9 cellular contexts compared by ENCODE assay signal in the genomic region with DNA sequence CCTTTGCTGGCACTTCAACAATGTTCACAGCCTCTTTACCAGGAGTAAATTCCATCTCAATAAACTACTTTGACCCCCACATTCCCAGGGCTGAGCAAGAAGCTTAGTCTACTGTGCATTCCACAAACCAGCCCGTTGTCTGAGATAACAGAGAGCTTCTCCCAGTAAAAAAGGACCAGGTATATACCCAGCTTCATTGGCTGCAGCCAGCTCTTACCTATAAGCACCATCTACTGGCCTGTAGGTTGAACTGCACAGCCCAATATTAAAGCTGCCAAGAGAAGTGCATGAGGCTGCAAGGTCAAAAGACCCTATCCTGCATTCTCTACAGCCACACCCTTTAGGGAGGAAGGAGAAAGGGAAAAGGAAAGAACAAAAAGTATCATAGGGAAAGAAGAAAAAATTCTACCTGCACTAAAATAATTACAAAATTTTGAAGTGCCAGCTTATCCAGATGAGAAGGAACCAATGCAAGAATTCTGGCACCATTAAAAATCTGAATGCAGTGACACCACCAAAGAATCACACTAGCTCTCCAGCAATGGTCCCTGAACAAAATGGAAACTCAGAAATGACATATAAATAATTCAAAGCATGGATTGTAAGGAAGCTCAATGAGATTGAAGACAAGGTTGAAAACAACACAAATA. TPM values are rescaled to one million over a fixed set of nuclear protein-coding genes. Genes with fewer than 3 reads are reported as not detected.
DNase-seq lines count a peak whose midpoint lies in the region; ATAC-seq and TF ChIP-seq lines count a peak whose summit lies in the region.
"Had no signal": no experiment of that assay in that cellular context is flagged by ENCODE, and none has a peak within 500 bp of the region (broad histone marks: within the 10 kb centered on the region; RNA-seq: fewer than 3 reads in every experiment).

No MANE protein-coding gene starts in this region.

- TF ChIP-seq CTCF in endodermal cell (conservative IDR thresholded peaks at IDR 0.05) (peak; percentile 85), omental fat pad (IDR thresholded peaks at IDR 0.05) (no peak), ovary (IDR thresholded peaks at IDR 0.05) (no peak)

- intact Hi-C loops in aorta (cut with DNase I): no loop called here
- intact Hi-C loops in ovary (cut with DNase I): no loop called here

- H3K27ac Mint-ChIP-seq in endodermal cell: peak overlapping the region; percentile 41
- H3K27ac Mint-ChIP-seq: activated T-cell treated with anti-CD3 and anti-CD28 coated beads, Interleukin-2, amount 50 U/mL, for 72 hours had no signal

- 31% methylated on average over 1 of the region's 1 CpG; no CpG with 5 or more reads in 1 of the 2 experiments for WGBS in endodermal cell (ENCODE audit: insufficient coverage in 1 of 2, insufficient read length in 1 of 2), 2 experiments
- WGBS in aorta, 2 donors: 0 to 3% methylated on average over 1 of the region's 1 CpG
- 0 to 8% (median 0%) methylated on average over 1 of the region's 1 CpG for WGBS in ovary, 3 donors

- no peak overlapping the region for H3K4me3 ChIP-seq in endodermal cell (ENCODE audit: low read length)
- no peak overlapping the region for H3K4me3 ChIP-seq in aorta (ENCODE audit: low read length in 2 of 2)
- no peak overlapping the region for H3K4me3 ChIP-seq in ovary

- peaks cover 15% of the 10 kb centered on the region for H3K9me3 Mint-ChIP-seq in endodermal cell

- no peaks in the 10 kb centered on the region for H3K36me3 Mint-ChIP-seq in endodermal cell (ENCODE audit: low read depth)

- no peak for TF ChIP-seq EP300 in ovary (IDR thresholded peaks at IDR 0.05)

- ATAC-seq in GM19467 (IDR thresholded peaks at IDR 0.05; ENCODE audit: unreplicated experiment) (peak; percentile 95), HG03432 (IDR thresholded peaks at IDR 0.05; ENCODE audit: unreplicated experiment) (peak; percentile 99), omental fat pad (ENCODE audit: low FRiP score) (peak; percentile 41), aorta (ENCODE audit: low FRiP score) (no peak)

- TF ChIP-seq POLR2A in ovary (IDR thresholded peaks at IDR 0.05): no peak

- H3K9ac ChIP-seq in endodermal cell (ENCODE audit: extremely low read depth, low read length, poor library complexity, severe bottlenecking): no peak overlapping the region

- DNase-seq in G401 (ENCODE audit: low spot score) (peak; percentile 16), NCI-H748 treated with DMSO at 0.1 percent for 48 hours (lab: John Stamatoyannopoulos, UW) (peak; percentile 14), endodermal cell (peak; percentile 80), omental fat pad (ENCODE audit: low spot score) (no peak), aorta (no peak), ovary (no peak)

- H3K27ac ChIP-seq in endodermal cell (ENCODE audit: low read depth, low read length): no peak overlapping the region
- H3K27ac ChIP-seq in aorta (ENCODE audit: low read depth in 1 of 2, low read length in 2 of 2): no peak overlapping the region
- H3K27ac ChIP-seq in ovary: no peak overlapping the region

- in situ Hi-C loops in G401 (cut with HindIII; ENCODE audit: low sequenced_read_pairs): no loop called here

- no peaks in the 10 kb centered on the region for H3K36me3 ChIP-seq in endodermal cell (ENCODE audit: control insufficient read depth, insufficient read depth, low read length)
- H3K36me3 ChIP-seq in aorta (ENCODE audit: control insufficient read depth in 1 of 2, insufficient read depth in 2 of 2, low read length in 1 of 2): no peaks in the 10 kb centered on the region
- no peaks in the 10 kb centered on the region for H3K36me3 ChIP-seq in ovary

- H3K9me3 ChIP-seq in endodermal cell (ENCODE audit: control insufficient read depth, low read length) (no peaks in the 10 kb centered on the region), aorta (ENCODE audit: control insufficient read depth, low read length) (no peaks in the 10 kb centered on the region), ovary (no peaks in the 10 kb centered on the region)

- H3K27me3 Mint-ChIP-seq in endodermal cell (ENCODE audit: insufficient read depth): no peaks in the 10 kb centered on the region

- peaks cover 2% of the 10 kb centered on the region for H3K4me1 Mint-ChIP-seq in endodermal cell

- no peak overlapping the region for H3K4me3 Mint-ChIP-seq in endodermal cell
- H3K4me3 Mint-ChIP-seq: activated T-cell treated with anti-CD3 and anti-CD28 coated beads, Interleukin-2, amount 50 U/mL, for 72 hours had no signal

- H3K27me3 ChIP-seq in endodermal cell (ENCODE audit: control insufficient read depth, insufficient read depth, low read length, poor library complexity, severe bottlenecking) (no peaks in the 10 kb centered on the region), aorta (ENCODE audit: control insufficient read depth in 1 of 2, insufficient read depth in 2 of 2, low read length in 1 of 2) (no peaks in the 10 kb centered on the region), ovary (no peaks in the 10 kb centered on the region)

- no peaks in the 10 kb centered on the region for H3K4me1 ChIP-seq in endodermal cell (ENCODE audit: control insufficient read depth, insufficient read depth, low read length)
- H3K4me1 ChIP-seq in aorta (ENCODE audit: control insufficient read depth in 1 of 2, insufficient read depth in 2 of 2, low read length in 2 of 2): no peaks in the 10 kb centered on the region
- H3K4me1 ChIP-seq in ovary (ENCODE audit: insufficient read depth): no peaks in the 10 kb centered on the region

RNA-seq across cellular contexts. Expression of a gene that starts 45.7 kb away (rescaled TPM):
- 3.9 and 10.8 TPM in 2 replicates for total RNA-seq in G401 (2014; rRNA removed; shearing (Covaris generic))
- 10 to 100 TPM; 20.5 to 31.3 TPM for total RNA-seq in endodermal cell
- polyA plus RNA-seq in endodermal cell (2013, experiment 1 of 2): 28.0 TPM
- polyA plus RNA-seq in endodermal cell (2013, experiment 2 of 2): 18.4 TPM
- total RNA-seq in omental fat pad: 10 to 100 TPM in 2 of 4 donors, 1 to 10 TPM in 2; 5.8 to 19.3 (median 8.3) TPM
- total RNA-seq in aorta: 10 to 100 TPM; 12.1 to 13.6 TPM
- polyA plus RNA-seq in aorta: 10 to 100 TPM in 1 of 2 donors, 1 to 10 TPM in 1; 2.8 to 10.9 TPM
- total RNA-seq in ovary: 10 to 100 TPM in 6 of 7 donors, 1 to 10 TPM in 1; 8.8 to 23.2 (median 13.3) TPM
- polyA plus RNA-seq in ovary: 1 to 10 TPM; 5.5 to 9.1 TPM

Comparison
In these comparisons a context has a peak if more than half of its experiments do, and no peak if none do; other contexts are left out.
1. DNase-seq: peak in G401 (single experiment), NCI-H748 treated with DMSO at 0.1 percent for 48 hours (single experiment) and endodermal cell (single experiment); none in omental fat pad (single experiment), aorta (0 of 2) and ovary (0 of 5).